In genomic region chr13:28138756-28139470, GRCh38 we compare ENCODE assay signal across 8 cellular contexts.
DNase-seq lines count a peak whose midpoint lies in the region; ATAC-seq and TF ChIP-seq lines count a peak whose summit lies in the region.

No MANE protein-coding gene starts in this region.

- H3K27me3 ChIP-seq in layer of hippocampus (ENCODE audit: control insufficient read depth, insufficient read depth, low read length), result no peaks in the 10 kb centered on the region

- peak overlapping the region; percentile 78 for H3K4me3 ChIP-seq in choroid plexus epithelial cell (ENCODE audit: low read depth, low read length)

- peak overlapping the region; percentile 96 for H3K27ac ChIP-seq in layer of hippocampus (ENCODE audit: low read depth, low read length)

- peak; percentile 38 for ATAC-seq in HG02938 (IDR thresholded peaks at IDR 0.05; ENCODE audit: unreplicated experiment)

- DNase-seq in NCI-H1694 (lab: John Stamatoyannopoulos, UW) (peak; percentile 14), NCI-H1694 treated with DMSO at 0.1 percent for 48 hours (lab: John Stamatoyannopoulos, UW) (no peak), NCI-H446 treated with DMSO at 0.1 percent for 48 hours (lab: John Stamatoyannopoulos, UW) (peak; percentile 42), choroid plexus epithelial cell (ENCODE audit: low read depth) (peak; percentile 96)
- peak; percentile 91 to 93 for DNase-seq in activated CD4-positive, alpha-beta T cell treated with anti-CD3 and anti-CD28 coated beads for 4 hours
- DNase-seq in stimulated activated CD4-positive, alpha-beta T cell treated with anti-CD3 and anti-CD28 coated beads, Interleukin-1b, Interleukin-23, amount 100 ng/mL, for 1 hour (ENCODE audit: low read depth in 2 of 2), result peak; percentile 62 to 86

- no peak for TF ChIP-seq CTCF in choroid plexus epithelial cell (conservative IDR thresholded peaks at IDR 0.05; ENCODE audit: low read depth, low read length)
